Comparison of ENCODE assay signal across 1 cellular context in the genomic region with DNA sequence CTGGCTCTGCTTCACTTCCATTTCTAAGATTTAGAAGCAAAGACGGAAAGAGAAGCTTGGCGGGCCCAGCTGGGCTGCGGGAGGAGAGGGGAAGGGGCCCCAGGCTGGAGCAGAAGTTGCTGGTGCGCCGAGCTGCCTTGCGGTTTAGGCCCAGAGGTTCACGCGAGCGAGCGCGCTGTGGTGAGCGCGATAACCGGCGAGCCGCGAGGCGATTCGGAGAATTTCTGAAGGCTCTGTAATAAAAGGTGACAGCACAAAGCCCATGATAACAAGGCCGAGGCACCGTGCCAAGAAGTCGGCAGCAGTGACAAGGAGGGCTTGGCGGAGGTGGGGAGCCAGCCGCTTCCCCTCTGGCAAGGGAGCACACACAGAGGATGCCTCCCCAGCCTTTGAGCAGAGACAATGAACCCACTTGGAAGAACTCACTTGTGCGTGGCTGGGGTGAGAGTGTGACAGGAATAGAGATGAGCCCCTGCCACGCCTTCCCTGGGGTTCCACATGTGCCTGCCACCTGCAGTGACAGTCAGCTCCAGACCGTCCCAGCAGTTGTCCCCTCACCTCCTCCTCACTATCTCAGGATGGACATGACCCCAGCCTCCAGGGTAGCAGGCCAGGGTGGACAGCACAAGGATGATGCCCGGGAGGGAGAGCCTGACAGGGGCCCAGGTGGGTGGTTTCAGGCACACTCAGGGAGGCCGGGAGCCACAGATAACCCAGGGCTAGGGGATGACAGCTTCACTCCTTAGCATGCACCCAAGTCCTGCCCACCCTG.
TF ChIP-seq lines count a peak whose summit lies in the region.

No MANE protein-coding gene starts in this region.

TF ChIP-seq in K562, 482 proteins besides CTCF, POLR2A, EP300 and RAD21 (continued from another document and continues in another):
- TF ChIP-seq, protein P1, sequence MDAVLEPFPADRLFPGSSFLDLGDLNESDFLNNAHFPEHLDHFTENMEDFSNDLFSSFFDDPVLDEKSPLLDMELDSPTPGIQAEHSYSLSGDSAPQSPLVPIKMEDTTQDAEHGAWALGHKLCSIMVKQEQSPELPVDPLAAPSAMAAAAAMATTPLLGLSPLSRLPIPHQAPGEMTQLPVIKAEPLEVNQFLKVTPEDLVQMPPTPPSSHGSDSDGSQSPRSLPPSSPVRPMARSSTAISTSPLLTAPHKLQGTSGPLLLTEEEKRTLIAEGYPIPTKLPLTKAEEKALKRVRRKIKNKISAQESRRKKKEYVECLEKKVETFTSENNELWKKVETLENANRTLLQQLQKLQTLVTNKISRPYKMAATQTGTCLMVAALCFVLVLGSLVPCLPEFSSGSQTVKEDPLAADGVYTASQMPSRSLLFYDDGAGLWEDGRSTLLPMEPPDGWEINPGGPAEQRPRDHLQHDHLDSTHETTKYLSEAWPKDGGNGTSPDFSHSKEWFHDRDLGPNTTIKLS (IDR thresholded peaks at IDR 0.05; ENCODE audit: borderline replicate concordance, low read depth): peak; percentile 37; the same call in 1 of the 2 replicates
- TF ChIP-seq TEAD1 (CRISPR knock-in tag; IDR thresholded peaks at IDR 0.05): peak; percentile 58 to 74; a peak in 1 of 4 replicates
- TF ChIP-seq ZNF830 (CRISPR knock-in tag; IDR thresholded peaks at IDR 0.05): no peak
- no peak for TF ChIP-seq PHB (CRISPR knock-in tag; IDR thresholded peaks at IDR 0.05)
- TF ChIP-seq FOXM1 (IDR thresholded peaks at IDR 0.05; ENCODE audit: low read depth): peak; percentile 81
- TF ChIP-seq FOXM1 (CRISPR knock-in tag; IDR thresholded peaks at IDR 0.05; ENCODE audit: low read depth): no peak
- peak; percentile 77 for TF ChIP-seq CREM (IDR thresholded peaks at IDR 0.05; ENCODE audit: low read depth)
- TF ChIP-seq, protein P2, sequence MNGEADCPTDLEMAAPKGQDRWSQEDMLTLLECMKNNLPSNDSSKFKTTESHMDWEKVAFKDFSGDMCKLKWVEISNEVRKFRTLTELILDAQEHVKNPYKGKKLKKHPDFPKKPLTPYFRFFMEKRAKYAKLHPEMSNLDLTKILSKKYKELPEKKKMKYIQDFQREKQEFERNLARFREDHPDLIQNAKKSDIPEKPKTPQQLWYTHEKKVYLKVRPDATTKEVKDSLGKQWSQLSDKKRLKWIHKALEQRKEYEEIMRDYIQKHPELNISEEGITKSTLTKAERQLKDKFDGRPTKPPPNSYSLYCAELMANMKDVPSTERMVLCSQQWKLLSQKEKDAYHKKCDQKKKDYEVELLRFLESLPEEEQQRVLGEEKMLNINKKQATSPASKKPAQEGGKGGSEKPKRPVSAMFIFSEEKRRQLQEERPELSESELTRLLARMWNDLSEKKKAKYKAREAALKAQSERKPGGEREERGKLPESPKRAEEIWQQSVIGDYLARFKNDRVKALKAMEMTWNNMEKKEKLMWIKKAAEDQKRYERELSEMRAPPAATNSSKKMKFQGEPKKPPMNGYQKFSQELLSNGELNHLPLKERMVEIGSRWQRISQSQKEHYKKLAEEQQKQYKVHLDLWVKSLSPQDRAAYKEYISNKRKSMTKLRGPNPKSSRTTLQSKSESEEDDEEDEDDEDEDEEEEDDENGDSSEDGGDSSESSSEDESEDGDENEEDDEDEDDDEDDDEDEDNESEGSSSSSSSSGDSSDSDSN (IDR thresholded peaks at IDR 0.05; ENCODE audit: borderline replicate concordance in 1 of 2, low read depth in 2 of 2, low read length in 2 of 2): peak; percentile 97 to 99
- TF ChIP-seq ZZZ3 (IDR thresholded peaks at IDR 0.05): no peak
- no peak for TF ChIP-seq ATF1 (CRISPR knock-in tag; IDR thresholded peaks at IDR 0.05)
- peak; percentile 72; the same call in 1 of the 2 replicates for TF ChIP-seq ATF1 (tag; IDR thresholded peaks at IDR 0.05)
- TF ChIP-seq KDM1A (IDR thresholded peaks at IDR 0.05): peak; percentile 96
- peak; percentile 98 for TF ChIP-seq CBFB (CRISPR knock-in tag; IDR thresholded peaks at IDR 0.05)
- TF ChIP-seq BCOR (IDR thresholded peaks at IDR 0.05): peak; percentile 97
- TF ChIP-seq, protein P3, sequence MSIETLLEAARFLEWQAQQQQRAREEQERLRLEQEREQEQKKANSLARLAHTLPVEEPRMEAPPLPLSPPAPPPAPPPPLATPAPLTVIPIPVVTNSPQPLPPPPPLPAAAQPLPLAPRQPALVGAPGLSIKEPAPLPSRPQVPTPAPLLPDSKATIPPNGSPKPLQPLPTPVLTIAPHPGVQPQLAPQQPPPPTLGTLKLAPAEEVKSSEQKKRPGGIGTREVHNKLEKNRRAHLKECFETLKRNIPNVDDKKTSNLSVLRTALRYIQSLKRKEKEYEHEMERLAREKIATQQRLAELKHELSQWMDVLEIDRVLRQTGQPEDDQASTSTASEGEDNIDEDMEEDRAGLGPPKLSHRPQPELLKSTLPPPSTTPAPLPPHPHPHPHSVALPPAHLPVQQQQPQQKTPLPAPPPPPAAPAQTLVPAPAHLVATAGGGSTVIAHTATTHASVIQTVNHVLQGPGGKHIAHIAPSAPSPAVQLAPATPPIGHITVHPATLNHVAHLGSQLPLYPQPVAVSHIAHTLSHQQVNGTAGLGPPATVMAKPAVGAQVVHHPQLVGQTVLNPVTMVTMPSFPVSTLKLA (conservative IDR thresholded peaks at IDR 0.05): peak in 1 of 2 experiments; percentile 90; a peak in 3 of 4 replicates
- peak; percentile 46; the same call in 1 of the 2 replicates for TF ChIP-seq ETV1 (tag; conservative IDR thresholded peaks at IDR 0.05; ENCODE audit: low read depth)
- peak; percentile 97 for TF ChIP-seq L3MBTL2 (IDR thresholded peaks at IDR 0.05)
- TF ChIP-seq HLTF (IDR thresholded peaks at IDR 0.05): peak; percentile 62; the same call in 1 of the 2 replicates
- TF ChIP-seq GTF2F1 (IDR thresholded peaks at IDR 0.05; ENCODE audit: low read depth, low read length): 0 out of 2 replicates have a peak, but pooled peaks have one; percentile 31
- no peak for TF ChIP-seq DDX20 (tag; IDR thresholded peaks at IDR 0.05; ENCODE audit: low read depth)
- TF ChIP-seq, protein P4, sequence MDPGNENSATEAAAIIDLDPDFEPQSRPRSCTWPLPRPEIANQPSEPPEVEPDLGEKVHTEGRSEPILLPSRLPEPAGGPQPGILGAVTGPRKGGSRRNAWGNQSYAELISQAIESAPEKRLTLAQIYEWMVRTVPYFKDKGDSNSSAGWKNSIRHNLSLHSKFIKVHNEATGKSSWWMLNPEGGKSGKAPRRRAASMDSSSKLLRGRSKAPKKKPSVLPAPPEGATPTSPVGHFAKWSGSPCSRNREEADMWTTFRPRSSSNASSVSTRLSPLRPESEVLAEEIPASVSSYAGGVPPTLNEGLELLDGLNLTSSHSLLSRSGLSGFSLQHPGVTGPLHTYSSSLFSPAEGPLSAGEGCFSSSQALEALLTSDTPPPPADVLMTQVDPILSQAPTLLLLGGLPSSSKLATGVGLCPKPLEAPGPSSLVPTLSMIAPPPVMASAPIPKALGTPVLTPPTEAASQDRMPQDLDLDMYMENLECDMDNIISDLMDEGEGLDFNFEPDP (CRISPR knock-in tag; IDR thresholded peaks at IDR 0.05): no peak
- TF ChIP-seq ZNF384 (IDR thresholded peaks at IDR 0.05; ENCODE audit: low read depth, low read length): no peak
- TF ChIP-seq KLF16 (IDR thresholded peaks at IDR 0.05): peak; percentile 93
- peak in 1 of 2 experiments; percentile 78; a peak in 1 of 4 replicates for TF ChIP-seq ARNT (IDR thresholded peaks at IDR 0.05)
- no peak for TF ChIP-seq RBM25 (IDR thresholded peaks at IDR 0.05; ENCODE audit: low read depth, low read length, severe bottlenecking)
- no peak for TF ChIP-seq NFE2L1 (tag; IDR thresholded peaks at IDR 0.05; ENCODE audit: borderline replicate concordance, low read depth)
- TF ChIP-seq HDAC1 (IDR thresholded peaks at IDR 0.05): peak in 1 of 2 experiments; percentile 86; a peak in 2 of 4 replicates
- TF ChIP-seq, protein P5, sequence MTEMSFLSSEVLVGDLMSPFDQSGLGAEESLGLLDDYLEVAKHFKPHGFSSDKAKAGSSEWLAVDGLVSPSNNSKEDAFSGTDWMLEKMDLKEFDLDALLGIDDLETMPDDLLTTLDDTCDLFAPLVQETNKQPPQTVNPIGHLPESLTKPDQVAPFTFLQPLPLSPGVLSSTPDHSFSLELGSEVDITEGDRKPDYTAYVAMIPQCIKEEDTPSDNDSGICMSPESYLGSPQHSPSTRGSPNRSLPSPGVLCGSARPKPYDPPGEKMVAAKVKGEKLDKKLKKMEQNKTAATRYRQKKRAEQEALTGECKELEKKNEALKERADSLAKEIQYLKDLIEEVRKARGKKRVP (CRISPR knock-in tag; IDR thresholded peaks at IDR 0.05): no peak
- TF ChIP-seq, protein P6, sequence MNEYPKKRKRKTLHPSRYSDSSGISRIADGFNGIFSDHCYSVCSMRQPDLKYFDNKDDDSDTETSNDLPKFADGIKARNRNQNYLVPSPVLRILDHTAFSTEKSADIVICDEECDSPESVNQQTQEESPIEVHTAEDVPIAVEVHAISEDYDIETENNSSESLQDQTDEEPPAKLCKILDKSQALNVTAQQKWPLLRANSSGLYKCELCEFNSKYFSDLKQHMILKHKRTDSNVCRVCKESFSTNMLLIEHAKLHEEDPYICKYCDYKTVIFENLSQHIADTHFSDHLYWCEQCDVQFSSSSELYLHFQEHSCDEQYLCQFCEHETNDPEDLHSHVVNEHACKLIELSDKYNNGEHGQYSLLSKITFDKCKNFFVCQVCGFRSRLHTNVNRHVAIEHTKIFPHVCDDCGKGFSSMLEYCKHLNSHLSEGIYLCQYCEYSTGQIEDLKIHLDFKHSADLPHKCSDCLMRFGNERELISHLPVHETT (CRISPR knock-in tag; conservative IDR thresholded peaks at IDR 0.05 in 1 of 2, IDR thresholded peaks at IDR 0.05 in 1 of 2): peak in 1 of 2 experiments; percentile 80; a peak in 2 of 4 replicates
- TF ChIP-seq PHF8 (IDR thresholded peaks at IDR 0.05; ENCODE audit: borderline replicate concordance, low read length): no peak
- TF ChIP-seq MCM7 (IDR thresholded peaks at IDR 0.05): no peak
- peak; percentile 64 for TF ChIP-seq PCBP1 (IDR thresholded peaks at IDR 0.05; ENCODE audit: low read depth, low read length, poor library complexity, severe bottlenecking)
- TF ChIP-seq HDAC3 (IDR thresholded peaks at IDR 0.05; ENCODE audit: borderline replicate concordance, partially characterized antibody): peak; percentile 96
- TF ChIP-seq TAL1 (IDR thresholded peaks at IDR 0.05): peak; percentile 94
- TF ChIP-seq, protein P7, sequence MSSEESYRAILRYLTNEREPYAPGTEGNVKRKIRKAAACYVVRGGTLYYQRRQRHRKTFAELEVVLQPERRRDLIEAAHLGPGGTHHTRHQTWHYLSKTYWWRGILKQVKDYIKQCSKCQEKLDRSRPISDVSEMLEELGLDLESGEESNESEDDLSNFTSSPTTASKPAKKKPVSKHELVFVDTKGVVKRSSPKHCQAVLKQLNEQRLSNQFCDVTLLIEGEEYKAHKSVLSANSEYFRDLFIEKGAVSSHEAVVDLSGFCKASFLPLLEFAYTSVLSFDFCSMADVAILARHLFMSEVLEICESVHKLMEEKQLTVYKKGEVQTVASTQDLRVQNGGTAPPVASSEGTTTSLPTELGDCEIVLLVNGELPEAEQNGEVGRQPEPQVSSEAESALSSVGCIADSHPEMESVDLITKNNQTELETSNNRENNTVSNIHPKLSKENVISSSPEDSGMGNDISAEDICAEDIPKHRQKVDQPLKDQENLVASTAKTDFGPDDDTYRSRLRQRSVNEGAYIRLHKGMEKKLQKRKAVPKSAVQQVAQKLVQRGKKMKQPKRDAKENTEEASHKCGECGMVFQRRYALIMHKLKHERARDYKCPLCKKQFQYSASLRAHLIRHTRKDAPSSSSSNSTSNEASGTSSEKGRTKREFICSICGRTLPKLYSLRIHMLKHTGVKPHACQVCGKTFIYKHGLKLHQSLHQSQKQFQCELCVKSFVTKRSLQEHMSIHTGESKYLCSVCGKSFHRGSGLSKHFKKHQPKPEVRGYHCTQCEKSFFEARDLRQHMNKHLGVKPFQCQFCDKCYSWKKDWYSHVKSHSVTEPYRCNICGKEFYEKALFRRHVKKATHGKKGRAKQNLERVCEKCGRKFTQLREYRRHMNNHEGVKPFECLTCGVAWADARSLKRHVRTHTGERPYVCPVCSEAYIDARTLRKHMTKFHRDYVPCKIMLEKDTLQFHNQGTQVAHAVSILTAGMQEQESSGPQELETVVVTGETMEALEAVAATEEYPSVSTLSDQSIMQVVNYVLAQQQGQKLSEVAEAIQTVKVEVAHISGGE (CRISPR knock-in tag; IDR thresholded peaks at IDR 0.05): peak in 1 of 3 experiments; percentile 76; a peak in 2 of 6 replicates
- peak; percentile 76 for TF ChIP-seq CREB1 (IDR thresholded peaks at IDR 0.05)
- no peak for TF ChIP-seq CREB1 (CRISPR knock-in tag; IDR thresholded peaks at IDR 0.05)
- no peak for TF ChIP-seq ZNF282 (CRISPR knock-in tag; IDR thresholded peaks at IDR 0.05)
- TF ChIP-seq ELF1 (tag; IDR thresholded peaks at IDR 0.05): no peak
- TF ChIP-seq SMARCA4 (IDR thresholded peaks at IDR 0.05): peak; percentile 97
- peak; percentile 67; the same call in 1 of the 2 replicates for TF ChIP-seq SMAD3 (CRISPR knock-in tag; conservative IDR thresholded peaks at IDR 0.05)
- TF ChIP-seq, protein P8, sequence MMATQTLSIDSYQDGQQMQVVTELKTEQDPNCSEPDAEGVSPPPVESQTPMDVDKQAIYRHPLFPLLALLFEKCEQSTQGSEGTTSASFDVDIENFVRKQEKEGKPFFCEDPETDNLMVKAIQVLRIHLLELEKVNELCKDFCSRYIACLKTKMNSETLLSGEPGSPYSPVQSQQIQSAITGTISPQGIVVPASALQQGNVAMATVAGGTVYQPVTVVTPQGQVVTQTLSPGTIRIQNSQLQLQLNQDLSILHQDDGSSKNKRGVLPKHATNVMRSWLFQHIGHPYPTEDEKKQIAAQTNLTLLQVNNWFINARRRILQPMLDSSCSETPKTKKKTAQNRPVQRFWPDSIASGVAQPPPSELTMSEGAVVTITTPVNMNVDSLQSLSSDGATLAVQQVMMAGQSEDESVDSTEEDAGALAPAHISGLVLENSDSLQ (IDR thresholded peaks at IDR 0.05): peak; percentile 74
- TF ChIP-seq MAZ (CRISPR knock-in tag; conservative IDR thresholded peaks at IDR 0.05 in 1 of 2, IDR thresholded peaks at IDR 0.05 in 1 of 2): peak; percentile 71 to 91
- peak; percentile 97 for TF ChIP-seq DPF2 (IDR thresholded peaks at IDR 0.05)
- peak; percentile 94 for TF ChIP-seq MEIS2 (IDR thresholded peaks at IDR 0.05; ENCODE audit: partially characterized antibody)
- TF ChIP-seq CBFA2T3 (IDR thresholded peaks at IDR 0.05): peak; percentile 98
- TF ChIP-seq SAFB2 (IDR thresholded peaks at IDR 0.05; ENCODE audit: borderline replicate concordance, low read depth, low read length, severe bottlenecking): no peak
- peak; percentile 51 for TF ChIP-seq EGR1 (conservative IDR thresholded peaks at IDR 0.05)
- peak; percentile 96 for TF ChIP-seq GATA2 (CRISPR knock-in tag; IDR thresholded peaks at IDR 0.05)
- peak; percentile 70; the same call in 1 of the 2 replicates for TF ChIP-seq ETV5 (CRISPR knock-in tag; IDR thresholded peaks at IDR 0.05; ENCODE audit: low read depth)
- TF ChIP-seq, protein P9, sequence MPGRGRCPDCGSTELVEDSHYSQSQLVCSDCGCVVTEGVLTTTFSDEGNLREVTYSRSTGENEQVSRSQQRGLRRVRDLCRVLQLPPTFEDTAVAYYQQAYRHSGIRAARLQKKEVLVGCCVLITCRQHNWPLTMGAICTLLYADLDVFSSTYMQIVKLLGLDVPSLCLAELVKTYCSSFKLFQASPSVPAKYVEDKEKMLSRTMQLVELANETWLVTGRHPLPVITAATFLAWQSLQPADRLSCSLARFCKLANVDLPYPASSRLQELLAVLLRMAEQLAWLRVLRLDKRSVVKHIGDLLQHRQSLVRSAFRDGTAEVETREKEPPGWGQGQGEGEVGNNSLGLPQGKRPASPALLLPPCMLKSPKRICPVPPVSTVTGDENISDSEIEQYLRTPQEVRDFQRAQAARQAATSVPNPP (IDR thresholded peaks at IDR 0.05; ENCODE audit: borderline replicate concordance, insufficient read depth, insufficient read length): no peak
